In the genomic region with DNA sequence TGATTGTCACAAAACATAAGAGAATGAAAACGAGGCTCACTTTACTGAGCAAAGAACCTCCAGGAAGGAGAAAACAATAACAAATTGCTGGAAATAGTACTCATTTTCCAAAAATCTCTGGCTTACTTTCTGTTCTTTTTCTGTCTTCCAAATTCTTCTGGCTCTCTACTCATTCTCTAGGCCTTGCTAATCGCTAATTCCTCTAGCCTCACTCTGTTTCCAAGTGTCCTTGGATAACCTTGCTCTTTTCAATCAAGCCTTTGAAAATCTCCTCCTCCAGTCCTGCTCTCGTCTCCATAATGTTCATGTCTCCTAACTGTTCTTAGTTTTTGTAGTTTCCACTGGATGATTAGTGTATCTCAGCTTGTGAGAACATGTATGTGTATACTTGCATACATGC, we compare ENCODE assay signal across 20 cellular contexts.
DNase-seq lines count a peak whose midpoint lies in the region; ATAC-seq, FAIRE-seq and TF ChIP-seq lines count a peak whose summit lies in the region.
"Had no signal": no experiment of that assay in that cellular context is flagged by ENCODE, and none has a peak within 500 bp of the region (broad histone marks: within the 10 kb centered on the region; RNA-seq: fewer than 3 reads in every experiment).

No MANE protein-coding gene starts in this region.

- no peak for DNase-seq in effector memory CD4-positive, alpha-beta T cell
- DNase-seq in keratinocyte (ENCODE audit: low read depth, low spot score) (no peak), thyroid gland (no peak), MCF 10A (ENCODE audit: unreplicated experiment) (no peak)
- no peak for DNase-seq in activated naive CD4-positive, alpha-beta T cell (lab: John Stamatoyannopoulos, UW)
- DNase-seq: activated CD4-positive, CD25-positive, alpha-beta regulatory T cell treated with anti-CD3 and anti-CD28 coated beads, Interleukin-2, amount 50 U/mL, for 72 hours; activated CD8-positive, alpha-beta memory T cell treated with anti-CD3 and anti-CD28 coated beads, Interleukin-2, amount 50 U/mL, for 4 hours; activated naive CD4-positive, alpha-beta T cell treated with anti-CD3 and anti-CD28 coated beads, Interleukin-2, amount 50 U/mL, for 16 hours; C1 segment of cervical spinal cord; Karpas-422; NCI-H187; NCI-H774; RPMI8226 had no signal

- H4K20me1 ChIP-seq in keratinocyte (ENCODE audit: control insufficient read depth, extremely low read depth, insufficient read depth, low read length): no peaks in the 10 kb centered on the region

- no peaks in the 10 kb centered on the region for H3K4me1 Mint-ChIP-seq in MCF 10A (ENCODE audit: insufficient read depth, unreplicated experiment)
- H3K4me1 Mint-ChIP-seq: neural crest cell had no signal

- H3K9me3 ChIP-seq in HEK293 (ENCODE audit: control insufficient read depth, insufficient read depth, low read depth, low read length) (no peaks in the 10 kb centered on the region), keratinocyte (ENCODE audit: control insufficient read depth, low read depth, low read length) (no peaks in the 10 kb centered on the region), thyroid gland (no peaks in the 10 kb centered on the region)
- no peaks in the 10 kb centered on the region for H3K9me3 ChIP-seq in effector memory CD4-positive, alpha-beta T cell (ENCODE audit: control insufficient read depth, low read length)

- no peaks in the 10 kb centered on the region for H3K9me3 Mint-ChIP-seq in MCF 10A (ENCODE audit: unreplicated experiment)
- H3K9me3 Mint-ChIP-seq: neural crest cell; stimulated activated naive CD8-positive, alpha-beta T cell treated with anti-CD3 and anti-CD28 coated beads, Interleukin-15, Interleukin-2, amounts not matched to agents 100 ng/mL and 50 ng/mL, for 24 hours had no signal

- H3K36me3 ChIP-seq in HEK293 (ENCODE audit: control insufficient read depth in 2 of 2, insufficient read depth in 1 of 2, low read length in 2 of 2): no peaks in the 10 kb centered on the region
- no peaks in the 10 kb centered on the region for H3K36me3 ChIP-seq in effector memory CD4-positive, alpha-beta T cell (ENCODE audit: control insufficient read depth, insufficient read depth, low read length)
- no peaks in the 10 kb centered on the region for H3K36me3 ChIP-seq in keratinocyte (ENCODE audit: control insufficient read depth in 2 of 2, extremely low read depth in 1 of 2, insufficient read depth in 2 of 2, low read length in 2 of 2)
- H3K36me3 ChIP-seq in thyroid gland: no peaks in the 10 kb centered on the region

- intact Hi-C loops in thyroid gland (cut with DNase I): loop anchor here (10.0 kb wide), 1 partner anchor 62 kb away; no protein-coding TSS in a partner anchor
- intact Hi-C loops in MCF 10A (cut with micrococcal nuclease): no loop called here

- no peaks in the 10 kb centered on the region for H3K27me3 ChIP-seq in effector memory CD4-positive, alpha-beta T cell (replicated peaks; ENCODE audit: control insufficient read depth, insufficient read depth, low read length, poor library complexity, severe bottlenecking)
- H3K27me3 ChIP-seq in keratinocyte (ENCODE audit: control insufficient read depth, extremely low read depth, insufficient read depth, low read length): no peaks in the 10 kb centered on the region
- H3K27me3 ChIP-seq in thyroid gland: no peaks in the 10 kb centered on the region

- 35 to 38% methylated on average over 3 of the region's 3 CpGs for WGBS in thyroid gland, 2 donors

- FAIRE-seq in keratinocyte (lab: Jason Lieb, UNC): peak; percentile 20
- FAIRE-seq: GM12878 had no signal

- no peak for ATAC-seq in HG03108 (IDR thresholded peaks at IDR 0.05; ENCODE audit: unreplicated experiment)

- H2AFZ ChIP-seq in keratinocyte (ENCODE audit: control insufficient read depth, low read length): no peak overlapping the region

- peaks cover 17% of the 10 kb centered on the region for H3K36me3 Mint-ChIP-seq in MCF 10A (ENCODE audit: insufficient read depth, unreplicated experiment)

- H3K4me3 ChIP-seq in HEK293 (ENCODE audit: low read depth, low read length): no peak overlapping the region
- H3K4me3 ChIP-seq in effector memory CD4-positive, alpha-beta T cell (ENCODE audit: insufficient read depth, low read depth, low read length, poor library complexity, severe bottlenecking): no peak overlapping the region
- no peak overlapping the region for H3K4me3 ChIP-seq in keratinocyte (ENCODE audit: control insufficient read depth in 2 of 3, extremely low read depth in 1 of 3, insufficient read depth in 2 of 3, low read depth in 1 of 3, low read length in 3 of 3)
- no peak overlapping the region for H3K4me3 ChIP-seq in thyroid gland (replicated peaks in 1 of 3)
- H3K4me3 ChIP-seq: GM12878, skin epidermis had no signal

- POLR2A ChIA-PET in HEK293 (lab: Yijun Ruan, JAX): interaction anchor here (0.9 kb wide), 1 partner anchor 146 kb away, joined by 3 read pairs; the partner anchor contains the start of gene MAP3K5
- POLR2A ChIA-PET in MCF 10A (lab: Yijun Ruan, JAX): interaction anchor here (1.4 to 8.1 kb wide), 4 partner anchors 10 to 143 kb away, joined by 4 to 204 read pairs (median 6); partner anchors contain the start of gene MAP3K5

- no peaks in the 10 kb centered on the region for H3K4me1 ChIP-seq in HEK293 (ENCODE audit: control insufficient read depth, insufficient read depth, low read length)
- H3K4me1 ChIP-seq in effector memory CD4-positive, alpha-beta T cell (ENCODE audit: control insufficient read depth, insufficient read depth, low read length, poor library complexity, severe bottlenecking): peaks cover 3% of the 10 kb centered on the region
- H3K4me1 ChIP-seq in keratinocyte (ENCODE audit: control insufficient read depth, extremely low read depth, insufficient read depth, low read length): peaks cover 18% of the 10 kb centered on the region
- peaks cover 24 to 47% of the 10 kb centered on the region in 2 donors for H3K4me1 ChIP-seq in thyroid gland

- TF ChIP-seq CTCF in HEK293 (tag by site-specific recombination; IDR thresholded peaks at IDR 0.05) (no peak), keratinocyte (optimal IDR thresholded peaks at IDR 0.05 in 1 of 3, IDR thresholded peaks at IDR 0.05 in 1 of 3, conservative IDR thresholded peaks at IDR 0.05 in 1 of 3; ENCODE audit: extremely low read depth in 1 of 3, insufficient read depth in 2 of 3, low read length in 3 of 3) (no peak), thyroid gland (IDR thresholded peaks at IDR 0.05) (no peak), MCF 10A (IDR thresholded peaks at IDR 0.05; ENCODE audit: unreplicated experiment) (no peak)

- H3K27ac ChIP-seq in HEK293 (ENCODE audit: extremely low read depth, low read depth, low read length) (no peak overlapping the region), keratinocyte (ENCODE audit: control insufficient read depth, insufficient read depth, low read length) (no peak overlapping the region), thyroid gland (peak overlapping the region; percentile 19 to 83 (median 47))
- peak overlapping the region; percentile 56 for H3K27ac ChIP-seq in effector memory CD4-positive, alpha-beta T cell (ENCODE audit: insufficient read depth, low read length, poor library complexity, severe bottlenecking)
- H3K27ac ChIP-seq: epithelial cell of prostate had no signal

- peaks cover 3% of the 10 kb centered on the region for H3K9me1 ChIP-seq in keratinocyte (ENCODE audit: control insufficient read depth, extremely low read depth, insufficient read depth, low read length)

- CTCF ChIA-PET in HEK293 (lab: Yijun Ruan, JAX): interaction anchor here (1.1 to 13.7 kb wide), 4 partner anchors 13 to 143 kb away, joined by 3 to 366 read pairs (median 18); partner anchors contain the start of gene MAP3K5
- CTCF ChIA-PET in MCF 10A (lab: Yijun Ruan, JAX): interaction anchor here (7.3 kb wide), 1 partner anchor 143 kb away, joined by 309 read pairs; the partner anchor contains the start of gene MAP3K5

- H3K9ac ChIP-seq in keratinocyte (ENCODE audit: control insufficient read depth, extremely low read depth, insufficient read depth, low read length): no peak overlapping the region

- H3K79me2 ChIP-seq in keratinocyte (ENCODE audit: control insufficient read depth, insufficient read depth, low read length): no peaks in the 10 kb centered on the region

- TF ChIP-seq POLR2A in thyroid gland (IDR thresholded peaks at IDR 0.05): no peak

- no peaks in the 10 kb centered on the region for H3K27me3 Mint-ChIP-seq in MCF 10A (ENCODE audit: insufficient read depth, unreplicated experiment)
- H3K27me3 Mint-ChIP-seq: stimulated activated naive CD8-positive, alpha-beta T cell treated with anti-CD3 and anti-CD28 coated beads, Interleukin-15, Interleukin-2, amounts not matched to agents 100 ng/mL and 50 ng/mL, for 24 hours had no signal

- no peak overlapping the region for H3K27ac Mint-ChIP-seq in MCF 10A (ENCODE audit: low read depth, unreplicated experiment)
- H3K27ac Mint-ChIP-seq: stimulated activated naive CD8-positive, alpha-beta T cell treated with anti-CD3 and anti-CD28 coated beads, Interleukin-15, Interleukin-2, amounts not matched to agents 100 ng/mL and 50 ng/mL, for 24 hours had no signal

- H3K4me2 ChIP-seq in keratinocyte (ENCODE audit: control insufficient read depth, extremely low read depth, insufficient read depth, low read depth, low read length): no peak overlapping the region

- dilution Hi-C loops in keratinocyte (cut with MboI; ENCODE audit: extremely low pct_ligation_motif_present, low sequenced_read_pairs): no loop called here

- BruUV-seq in MCF 10A (replicated peaks; lab: Mats Ljungman, UMichigan): no TSS peak

- no peak overlapping the region for H3K4me3 Mint-ChIP-seq in MCF 10A (ENCODE audit: unreplicated experiment)
- H3K4me3 Mint-ChIP-seq: neural crest cell; stimulated activated naive CD8-positive, alpha-beta T cell treated with anti-CD3 and anti-CD28 coated beads, Interleukin-15, Interleukin-2, amounts not matched to agents 100 ng/mL and 50 ng/mL, for 24 hours had no signal

TF ChIP-seq in HEK293, 187 proteins besides CTCF, POLR2A, EP300 and RAD21:
- peak; percentile 68; the same call in 1 of the 2 replicates for TF ChIP-seq ZBTB17 (tag by site-specific recombination; IDR thresholded peaks at IDR 0.05)
- TF ChIP-seq ZFP69B (tag by site-specific recombination; IDR thresholded peaks at IDR 0.05): no peak

Comparison
In these comparisons a context has a peak if more than half of its experiments do, and no peak if none do; other contexts are left out.
1. H3K27ac ChIP-seq: peak in effector memory CD4-positive, alpha-beta T cell (single experiment) and thyroid gland (3 of 3); none in HEK293 (single experiment) and keratinocyte (single experiment).